ENCODE assay signal across 23 cellular contexts in genomic region chr4:13994016-13994415, GRCh38.
"Had no signal": no experiment of that assay in that cellular context is flagged by ENCODE, and none has a peak within 500 bp of the region (broad histone marks: within the 10 kb centered on the region; RNA-seq: fewer than 3 reads in every experiment).

No MANE protein-coding gene starts in this region.

- H3K36me3 ChIP-seq: gastroesophageal sphincter, heart right ventricle, left lung, pancreas, right atrium auricular region, sigmoid colon, stomach, tibial artery had no signal

- ATAC-seq: gastroesophageal sphincter; heart right ventricle; left cardiac atrium; left lung; naive thymus-derived CD8-positive, alpha-beta T cell; pancreas; stimulated activated effector memory CD8-positive, alpha-beta T cell treated with anti-CD3 and anti-CD28 coated beads, Interleukin-12 subunit alpha, Interleukin-12 subunit beta, amount 100 ng/mL, for 72 hours had no signal

- H3K9me3 ChIP-seq: gastroesophageal sphincter, heart right ventricle, left lung, pancreas, right atrium auricular region, sigmoid colon, stomach, tibial artery had no signal

- H3K27ac ChIP-seq: dorsolateral prefrontal cortex, gastroesophageal sphincter, heart right ventricle, left lung, pancreas, right atrium auricular region, sigmoid colon, stomach, tibial artery had no signal

- DNase-seq: central memory CD4-positive, alpha-beta T cell; dorsolateral prefrontal cortex; effector CD4-positive, alpha-beta T cell; glutamatergic neuron; heart right ventricle; hypothalamus; immature natural killer cell; islet precursor cell; left cardiac atrium; left lung; mesendoderm; naive thymus-derived CD8-positive, alpha-beta T cell; occipital lobe; pancreas; sigmoid colon; stimulated activated CD4-positive, alpha-beta T cell treated with anti-CD3 and anti-CD28 coated beads, Interleukin-2, amount 100 ng/mL, for 24 hours; stimulated activated CD4-positive, alpha-beta T cell treated with anti-CD3 and anti-CD28 coated beads, Interleukin-4, amount 100 ng/mL, for 24 hours; stimulated activated naive CD4-positive, alpha-beta T cell treated with Interleukin-2 at 50 U/mL for 16 hours; stomach; tibial artery had no signal

- H3K4me1 ChIP-seq: gastroesophageal sphincter, right atrium auricular region had no signal

- H3K27me3 ChIP-seq: gastroesophageal sphincter, left lung, pancreas, right atrium auricular region, sigmoid colon, stomach had no signal

- H3K4me3 ChIP-seq: dorsolateral prefrontal cortex, gastroesophageal sphincter, heart right ventricle, left lung, pancreas, right atrium auricular region, sigmoid colon, stomach, tibial artery had no signal
